Comparison of ENCODE assay signal across 22 cellular contexts in the genomic region with DNA sequence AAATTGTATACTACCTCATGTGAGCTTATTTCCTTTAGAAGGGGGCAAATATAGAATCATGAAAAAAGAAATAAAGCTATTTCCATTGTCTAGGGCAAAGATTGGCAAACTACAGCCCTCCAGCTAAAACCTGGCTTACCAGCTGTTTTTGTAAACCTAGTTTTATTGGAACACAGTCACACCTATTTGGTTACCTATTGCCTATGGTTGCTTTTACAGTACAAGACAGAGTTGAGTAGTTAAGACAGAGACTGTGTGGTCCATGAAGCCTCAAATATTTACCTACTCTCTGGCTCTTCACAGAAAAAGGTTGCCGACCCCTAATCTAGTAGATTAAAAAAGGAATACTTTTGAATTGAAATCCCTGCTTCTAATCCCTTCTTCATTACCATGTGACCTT.
DNase-seq lines count a peak whose midpoint lies in the region; ATAC-seq and TF ChIP-seq lines count a peak whose summit lies in the region.
"Had no signal": no experiment of that assay in that cellular context is flagged by ENCODE, and none has a peak within 500 bp of the region (broad histone marks: within the 10 kb centered on the region; RNA-seq: fewer than 3 reads in every experiment).

No MANE protein-coding gene starts in this region.

- no peaks in the 10 kb centered on the region for H3K36me3 ChIP-seq in PC-3 (ENCODE audit: low read depth, low read length)
- no peaks in the 10 kb centered on the region for H3K36me3 ChIP-seq in mucosa of rectum (ENCODE audit: control insufficient read depth in 2 of 2, insufficient read depth in 2 of 2, low read length in 2 of 2)
- no peaks in the 10 kb centered on the region for H3K36me3 ChIP-seq in effector memory CD4-positive, alpha-beta T cell (ENCODE audit: control insufficient read depth, insufficient read depth, low read length)
- H3K36me3 ChIP-seq: Peyer's patch had no signal

- intact Hi-C loops in PC-3 (cut with micrococcal nuclease) = no loop called here

- BruUV-seq in PC-3 (replicated peaks; lab: Mats Ljungman, UMichigan) = no TSS peak

- H3K4me3 ChIP-seq in PC-3 (ENCODE audit: low read length) = no peak overlapping the region
- H3K4me3 ChIP-seq in mucosa of rectum (ENCODE audit: low read length in 2 of 2) = no peak overlapping the region
- no peak overlapping the region for H3K4me3 ChIP-seq in effector memory CD4-positive, alpha-beta T cell (ENCODE audit: insufficient read depth, low read depth, low read length, poor library complexity, severe bottlenecking)
- H3K4me3 ChIP-seq: Peyer's patch had no signal

- H3K4me3 Mint-ChIP-seq in activated T-cell treated with anti-CD3 and anti-CD28 coated beads, Interleukin-2, amount 50 U/mL, for 72 hours = no peak overlapping the region
- no peak overlapping the region for H3K4me3 Mint-ChIP-seq in activated T-cell treated with anti-CD3 and anti-CD28 coated beads, Interleukin-2, amount 50 U/mL, for 4 hours
- H3K4me3 Mint-ChIP-seq: CD4-positive, alpha-beta memory T cell; IgD-negative memory B cell had no signal

- peak overlapping the region; percentile 33; the same call in 1 of the 2 replicates for H2AFZ ChIP-seq in PC-3 (ENCODE audit: low read length)

- H3K4me1 Mint-ChIP-seq in activated T-cell treated with anti-CD3 and anti-CD28 coated beads, Interleukin-2, amount 50 U/mL, for 72 hours (ENCODE audit: low read depth) = peaks cover 39% of the 10 kb centered on the region
- H3K4me1 Mint-ChIP-seq in activated T-cell treated with anti-CD3 and anti-CD28 coated beads, Interleukin-2, amount 50 U/mL, for 4 hours (ENCODE audit: low read depth) = peaks cover 26% of the 10 kb centered on the region

- DNase-seq in activated T-cell treated with anti-CD3 and anti-CD28 coated beads, Interleukin-2, amount 50 U/mL, for 72 hours = no peak
- DNase-seq in activated T-cell treated with anti-CD3 and anti-CD28 coated beads, Interleukin-2, amount 50 U/mL, for 4 hours = no peak
- DNase-seq in PC-3 = peak; percentile 17
- DNase-seq in activated naive CD4-positive, alpha-beta T cell treated with anti-CD3 and anti-CD28 coated beads, Interleukin-2, amount 50 U/mL, for 72 hours (ENCODE audit: low spot score in 2 of 2) = no peak
- DNase-seq in effector memory CD4-positive, alpha-beta T cell = no peak
- DNase-seq: C1 segment of cervical spinal cord; CD4-positive, alpha-beta memory T cell; COR-L47; HCEC 1CT; NCI-H1048; NCI-H1417; NCI-H1694; NCI-H2029 treated with DMSO at 0.1 percent for 48 hours; NCI-H2227 treated with DMSO at 0.1 percent for 48 hours; NCI-H510A; NCI-H69; SHP77 treated with DMSO at 0.1 percent for 48 hours had no signal

- peaks cover 6% of the 10 kb centered on the region; the same call in 1 of the 2 replicates for H3K4me1 ChIP-seq in PC-3 (ENCODE audit: insufficient read depth, low read length)
- H3K4me1 ChIP-seq in mucosa of rectum (ENCODE audit: control insufficient read depth in 2 of 2, insufficient read depth in 2 of 2, low read length in 2 of 2) = peaks cover 13 to 15% of the 10 kb centered on the region in 2 donors
- peaks cover 8% of the 10 kb centered on the region for H3K4me1 ChIP-seq in effector memory CD4-positive, alpha-beta T cell (ENCODE audit: control insufficient read depth, insufficient read depth, low read length, poor library complexity, severe bottlenecking)

- H3F3A ChIP-seq in PC-3 (ENCODE audit: low read length, unreplicated experiment) = no peaks in the 10 kb centered on the region

- peak overlapping the region; percentile 37 for H3K4me2 ChIP-seq in PC-3 (ENCODE audit: low read length)
- H3K4me2 ChIP-seq: KMS-11 had no signal

- no peaks in the 10 kb centered on the region for H3K27me3 Mint-ChIP-seq in activated T-cell treated with anti-CD3 and anti-CD28 coated beads, Interleukin-2, amount 50 U/mL, for 72 hours (ENCODE audit: low read depth)
- no peaks in the 10 kb centered on the region for H3K27me3 Mint-ChIP-seq in activated T-cell treated with anti-CD3 and anti-CD28 coated beads, Interleukin-2, amount 50 U/mL, for 4 hours (ENCODE audit: low read depth)
- H3K27me3 Mint-ChIP-seq: CD4-positive, alpha-beta memory T cell; IgD-negative memory B cell had no signal

- H3K9me2 ChIP-seq in PC-3 (replicated peaks; ENCODE audit: low read length) = no peaks in the 10 kb centered on the region

- H3K9me3 ChIP-seq in PC-3 (ENCODE audit: low read length) = no peaks in the 10 kb centered on the region
- H3K9me3 ChIP-seq in mucosa of rectum (ENCODE audit: control insufficient read depth in 2 of 2, low read length in 2 of 2) = no peaks in the 10 kb centered on the region
- no peaks in the 10 kb centered on the region for H3K9me3 ChIP-seq in effector memory CD4-positive, alpha-beta T cell (ENCODE audit: control insufficient read depth, low read length)
- H3K9me3 ChIP-seq: Peyer's patch had no signal

- no peaks in the 10 kb centered on the region for H3K79me2 ChIP-seq in PC-3 (ENCODE audit: low read length)

- H3K27ac Mint-ChIP-seq in activated T-cell treated with anti-CD3 and anti-CD28 coated beads, Interleukin-2, amount 50 U/mL, for 72 hours = peak overlapping the region; percentile 47
- no peak overlapping the region for H3K27ac Mint-ChIP-seq in activated naive CD4-positive, alpha-beta T cell treated with anti-CD3 and anti-CD28 coated beads, Interleukin-2, amount 50 U/mL, for 72 hours
- H3K27ac Mint-ChIP-seq: IgD-negative memory B cell had no signal

- peaks cover 7 to 22% of the 10 kb centered on the region in 2 donors for H3K36me3 Mint-ChIP-seq in activated T-cell treated with anti-CD3 and anti-CD28 coated beads, Interleukin-2, amount 50 U/mL, for 72 hours (ENCODE audit: insufficient read depth in 2 of 2)
- no peaks in the 10 kb centered on the region for H3K36me3 Mint-ChIP-seq in activated T-cell treated with anti-CD3 and anti-CD28 coated beads, Interleukin-2, amount 50 U/mL, for 4 hours (ENCODE audit: insufficient read depth)
- peaks cover 0 to 10% of the 10 kb centered on the region in 2 donors for H3K36me3 Mint-ChIP-seq in activated naive CD4-positive, alpha-beta T cell treated with anti-CD3 and anti-CD28 coated beads, Interleukin-2, amount 50 U/mL, for 72 hours

- TF ChIP-seq CTCF in PC-3 (conservative IDR thresholded peaks at IDR 0.05; ENCODE audit: low read depth, low read length) = no peak

- H3K27me3 ChIP-seq in PC-3 (ENCODE audit: low read length) (no peaks in the 10 kb centered on the region), mucosa of rectum (ENCODE audit: control insufficient read depth in 2 of 2, insufficient read depth in 2 of 2, low read length in 2 of 2) (no peaks in the 10 kb centered on the region)
- no peaks in the 10 kb centered on the region for H3K27me3 ChIP-seq in effector memory CD4-positive, alpha-beta T cell (replicated peaks; ENCODE audit: control insufficient read depth, insufficient read depth, low read length, poor library complexity, severe bottlenecking)
- H3K27me3 ChIP-seq: Peyer's patch had no signal

- H3K9ac ChIP-seq in PC-3 (ENCODE audit: low read length) (no peak overlapping the region), mucosa of rectum (ENCODE audit: low read depth in 1 of 2, low read length in 2 of 2) (no peak overlapping the region)
- H3K9ac ChIP-seq: KMS-11 had no signal

- H4K20me1 ChIP-seq in PC-3 (ENCODE audit: low read length) = no peaks in the 10 kb centered on the region

- H3K9me3 Mint-ChIP-seq in activated T-cell treated with anti-CD3 and anti-CD28 coated beads, Interleukin-2, amount 50 U/mL, for 72 hours = peaks cover 7 to 9% of the 10 kb centered on the region in 2 donors
- peaks cover 14% of the 10 kb centered on the region for H3K9me3 Mint-ChIP-seq in activated T-cell treated with anti-CD3 and anti-CD28 coated beads, Interleukin-2, amount 50 U/mL, for 4 hours
- H3K9me3 Mint-ChIP-seq in activated naive CD4-positive, alpha-beta T cell treated with anti-CD3 and anti-CD28 coated beads, Interleukin-2, amount 50 U/mL, for 72 hours = peaks cover 8 to 22% of the 10 kb centered on the region in 2 donors

- H3K27ac ChIP-seq in PC-3 (ENCODE audit: low read length) = 0 out of 2 replicates have a peak overlapping the region, but pooled peaks have one; percentile 22
- H3K27ac ChIP-seq in mucosa of rectum (ENCODE audit: low read depth in 2 of 2, low read length in 2 of 2) = peak overlapping the region; percentile 13 to 62
- H3K27ac ChIP-seq in effector memory CD4-positive, alpha-beta T cell (ENCODE audit: insufficient read depth, low read length, poor library complexity, severe bottlenecking) = no peak overlapping the region
- H3K27ac ChIP-seq: KMS-11, Peyer's patch had no signal

- CTCF ChIA-PET in PC-3 (lab: Charles Lee) = no interaction called here

- POLR2A ChIA-PET in PC-3 (lab: Charles Lee; ENCODE audit: unreplicated experiment) = no interaction called here

- ATAC-seq in activated T-cell treated with anti-CD3 and anti-CD28 coated beads, Interleukin-2, amount 50 U/mL, for 72 hours (replicated peaks in 1 of 2) = no peak
- no peak for ATAC-seq in activated T-cell treated with anti-CD3 and anti-CD28 coated beads, Interleukin-2, amount 50 U/mL, for 4 hours
- ATAC-seq in PC-3 (peak; percentile 51), HG03139 (IDR thresholded peaks at IDR 0.05; ENCODE audit: unreplicated experiment) (no peak)
- no peak for ATAC-seq in activated naive CD4-positive, alpha-beta T cell treated with anti-CD3 and anti-CD28 coated beads, Interleukin-2, amount 50 U/mL, for 72 hours
